37 cellular contexts compared by ENCODE assay signal in genomic region chr10:81071087-81071796, GRCh38.
"Had no signal": no experiment of that assay in that cellular context is flagged by ENCODE, and none has a peak within 500 bp of the region (broad histone marks: within the 10 kb centered on the region; RNA-seq: fewer than 3 reads in every experiment).

No MANE protein-coding gene starts in this region.

- H3K4me3 ChIP-seq: ascending aorta, cardiac muscle cell had no signal

- H3K9me3 Mint-ChIP-seq: activated CD4-positive, alpha-beta memory T cell treated with anti-CD3 and anti-CD28 coated beads for 36 hours; activated CD4-positive, alpha-beta T cell treated with anti-CD3 and anti-CD28 coated beads, Interleukin-2, amount 10 ng/mL, durations not matched to agents 24 days and 14 days; activated naive CD4-positive, alpha-beta T cell treated with anti-CD3 and anti-CD28 coated beads, Interleukin-2, amount 10 ng/mL, durations not matched to agents 7 days and 5 days; activated naive CD4-positive, alpha-beta T cell treated with anti-CD3 and anti-CD28 coated beads, Interleukin-2, amount 50 U/mL, for 24 hours; activated naive CD8-positive, alpha-beta T cell treated with anti-CD3 and anti-CD28 coated beads, Interleukin-2, amount 10 ng/mL, durations not matched to agents 7 days and 5 days; activated naive CD8-positive, alpha-beta T cell treated with anti-CD3 and anti-CD28 coated beads, Interleukin-2, amount 50 U/mL, for 24 hours; activated T-cell treated with anti-CD3 and anti-CD28 coated beads, Interleukin-2, amount 50 U/mL, for 24 hours; activated T-helper 2 cell treated with anti-CD3 and anti-CD28 coated beads, Interferon-gamma antibody, Interleukin-2, Interleukin-4, amounts not matched to agents 10 μg/mL and 5 μg/mL and 100 μg/mL, durations not matched to agents 14 hours and 24 hours and 36 hours; brain; T-helper 1 cell treated with Interleukin-12 subunit alpha and Interleukin-12 subunit beta and Interleukin-4 antibody, amounts not matched to agents 30 μg/mL and 1 μg/mL, for 36 hours; T-helper 2 cell treated with Interferon-gamma antibody and Interleukin-4, amounts not matched to agents 5 μg/mL and 100 μg/mL, for 36 hours had no signal

- H3K4me3 Mint-ChIP-seq: activated B cell treated with CpG ODN at 0.5 μM for 24 hours; activated CD4-positive, alpha-beta memory T cell treated with anti-CD3 and anti-CD28 coated beads for 36 hours; activated CD4-positive, alpha-beta T cell treated with anti-CD3 and anti-CD28 coated beads, Interleukin-2, amount 10 ng/mL, durations not matched to agents 24 days and 14 days; activated CD8-positive, alpha-beta memory T cell treated with anti-CD3 and anti-CD28 coated beads, Interleukin-2, amount 10 ng/mL, durations not matched to agents 7 days and 5 days; activated CD8-positive, alpha-beta T cell treated with anti-CD3 and anti-CD28 coated beads, Interleukin-2, amount 10 ng/mL, durations not matched to agents 7 days and 5 days; activated naive CD4-positive, alpha-beta T cell treated with anti-CD3 and anti-CD28 coated beads, Interleukin-2, amount 10 ng/mL, durations not matched to agents 7 days and 5 days; activated naive CD4-positive, alpha-beta T cell treated with anti-CD3 and anti-CD28 coated beads, Interleukin-2, amount 50 U/mL, for 24 hours; activated naive CD8-positive, alpha-beta T cell; activated naive CD8-positive, alpha-beta T cell treated with anti-CD3 and anti-CD28 coated beads, Interleukin-2, amount 10 ng/mL, durations not matched to agents 7 days and 5 days; activated naive CD8-positive, alpha-beta T cell treated with anti-CD3 and anti-CD28 coated beads, Interleukin-2, amount 50 U/mL, for 24 hours; activated T-cell treated with anti-CD3 and anti-CD28 coated beads, Interleukin-2, amount 50 U/mL, for 24 hours; brain; central memory CD8-positive, alpha-beta T cell; T-helper 1 cell treated with Interleukin-12 subunit alpha and Interleukin-12 subunit beta and Interleukin-4 antibody, amounts not matched to agents 30 μg/mL and 1 μg/mL, for 36 hours; T-helper 2 cell treated with Interferon-gamma antibody and Interleukin-4, amounts not matched to agents 5 μg/mL and 100 μg/mL, for 36 hours had no signal

- H3K27ac ChIP-seq: ascending aorta, cardiac muscle cell, VCaP had no signal

- H3K27ac Mint-ChIP-seq: activated B cell treated with CpG ODN at 0.5 μM for 24 hours; activated CD4-positive, alpha-beta memory T cell treated with anti-CD3 and anti-CD28 coated beads for 36 hours; activated CD4-positive, alpha-beta T cell treated with anti-CD3 and anti-CD28 coated beads, Interleukin-2, amount 10 ng/mL, durations not matched to agents 24 days and 14 days; activated CD8-positive, alpha-beta memory T cell treated with anti-CD3 and anti-CD28 coated beads, Interleukin-2, amount 10 ng/mL, durations not matched to agents 7 days and 5 days; activated CD8-positive, alpha-beta T cell treated with anti-CD3 and anti-CD28 coated beads, Interleukin-2, amount 10 ng/mL, durations not matched to agents 7 days and 5 days; activated naive CD4-positive, alpha-beta T cell treated with anti-CD3 and anti-CD28 coated beads, Interleukin-2, amount 10 ng/mL, durations not matched to agents 7 days and 5 days; activated naive CD4-positive, alpha-beta T cell treated with anti-CD3 and anti-CD28 coated beads, Interleukin-2, amount 50 U/mL, for 24 hours; activated naive CD8-positive, alpha-beta T cell; activated naive CD8-positive, alpha-beta T cell treated with anti-CD3 and anti-CD28 coated beads, Interleukin-2, amount 10 ng/mL, durations not matched to agents 7 days and 5 days; activated naive CD8-positive, alpha-beta T cell treated with anti-CD3 and anti-CD28 coated beads, Interleukin-2, amount 50 U/mL, for 24 hours; activated T-cell treated with anti-CD3 and anti-CD28 coated beads, Interleukin-2, amount 50 U/mL, for 24 hours; activated T-helper 2 cell treated with anti-CD3 and anti-CD28 coated beads, Interferon-gamma antibody, Interleukin-2, Interleukin-4, amounts not matched to agents 10 μg/mL and 5 μg/mL and 100 μg/mL, durations not matched to agents 14 hours and 24 hours and 36 hours; T-helper 1 cell treated with Interleukin-12 subunit alpha and Interleukin-12 subunit beta and Interleukin-4 antibody, amounts not matched to agents 30 μg/mL and 1 μg/mL, for 36 hours; T-helper 2 cell treated with Interferon-gamma antibody and Interleukin-4, amounts not matched to agents 5 μg/mL and 100 μg/mL, for 36 hours had no signal

- H3K36me3 ChIP-seq: ascending aorta, cardiac muscle cell had no signal

- H3K36me3 Mint-ChIP-seq: activated CD4-positive, alpha-beta memory T cell treated with anti-CD3 and anti-CD28 coated beads for 36 hours; activated CD8-positive, alpha-beta memory T cell treated with anti-CD3 and anti-CD28 coated beads, Interleukin-2, amount 10 ng/mL, durations not matched to agents 7 days and 5 days; activated naive CD4-positive, alpha-beta T cell treated with anti-CD3 and anti-CD28 coated beads, Interleukin-2, amount 10 ng/mL, durations not matched to agents 7 days and 5 days; activated naive CD4-positive, alpha-beta T cell treated with anti-CD3 and anti-CD28 coated beads, Interleukin-2, amount 50 U/mL, for 24 hours; activated naive CD8-positive, alpha-beta T cell; activated naive CD8-positive, alpha-beta T cell treated with anti-CD3 and anti-CD28 coated beads, Interleukin-2, amount 10 ng/mL, durations not matched to agents 7 days and 5 days; brain had no signal

- H3K27me3 ChIP-seq: ascending aorta, cardiac muscle cell had no signal

- H3K9me3 ChIP-seq: ascending aorta had no signal

- H3K4me1 Mint-ChIP-seq: activated B cell treated with CpG ODN at 0.5 μM for 24 hours; activated CD4-positive, alpha-beta T cell treated with anti-CD3 and anti-CD28 coated beads, Interleukin-2, amount 10 ng/mL, durations not matched to agents 24 days and 14 days; activated CD8-positive, alpha-beta memory T cell treated with anti-CD3 and anti-CD28 coated beads, Interleukin-2, amount 10 ng/mL, durations not matched to agents 7 days and 5 days; activated naive CD4-positive, alpha-beta T cell treated with anti-CD3 and anti-CD28 coated beads, Interleukin-2, amount 10 ng/mL, durations not matched to agents 7 days and 5 days; activated naive CD4-positive, alpha-beta T cell treated with anti-CD3 and anti-CD28 coated beads, Interleukin-2, amount 50 U/mL, for 24 hours; activated naive CD8-positive, alpha-beta T cell treated with anti-CD3 and anti-CD28 coated beads, Interleukin-2, amount 10 ng/mL, durations not matched to agents 7 days and 5 days; activated naive CD8-positive, alpha-beta T cell treated with anti-CD3 and anti-CD28 coated beads, Interleukin-2, amount 50 U/mL, for 24 hours; brain; central memory CD8-positive, alpha-beta T cell had no signal

- H3K27me3 Mint-ChIP-seq: activated B cell treated with CpG ODN at 0.5 μM for 24 hours; activated CD4-positive, alpha-beta memory T cell treated with anti-CD3 and anti-CD28 coated beads for 36 hours; activated CD4-positive, alpha-beta T cell treated with anti-CD3 and anti-CD28 coated beads, Interleukin-2, amount 10 ng/mL, durations not matched to agents 24 days and 14 days; activated CD8-positive, alpha-beta memory T cell treated with anti-CD3 and anti-CD28 coated beads, Interleukin-2, amount 10 ng/mL, durations not matched to agents 7 days and 5 days; activated naive CD4-positive, alpha-beta T cell treated with anti-CD3 and anti-CD28 coated beads, Interleukin-2, amount 10 ng/mL, durations not matched to agents 7 days and 5 days; activated naive CD8-positive, alpha-beta T cell treated with anti-CD3 and anti-CD28 coated beads, Interleukin-2, amount 10 ng/mL, durations not matched to agents 7 days and 5 days; activated T-cell treated with anti-CD3 and anti-CD28 coated beads, Interleukin-2, amount 50 U/mL, for 24 hours; brain; central memory CD8-positive, alpha-beta T cell had no signal

- DNase-seq: activated B cell treated with CpG ODN at 0.5 μM for 24 hours; activated CD4-positive, alpha-beta memory T cell treated with anti-CD3 and anti-CD28 coated beads for 36 hours; activated CD4-positive, alpha-beta T cell treated with anti-CD3 and anti-CD28 coated beads for 4 hours; activated CD4-positive, alpha-beta T cell treated with anti-CD3 and anti-CD28 coated beads, Interleukin-2, amount 10 ng/mL, durations not matched to agents 24 days and 14 days; activated CD4-positive, alpha-beta T cell treated with anti-CD3 and anti-CD28 coated beads, Interleukin-2, amount 50 U/mL, for 1 hour; activated CD4-positive, alpha-beta T cell treated with anti-CD3 and anti-CD28 coated beads, Interleukin-2, amount 50 U/mL, for 4 hours; activated CD4-positive, CD25-positive, alpha-beta regulatory T cell treated with anti-CD3 and anti-CD28 coated beads, Interleukin-2, amount 50 U/mL, for 72 hours; activated CD8-positive, alpha-beta memory T cell treated with anti-CD3 and anti-CD28 coated beads for 24 hours; activated CD8-positive, alpha-beta memory T cell treated with anti-CD3 and anti-CD28 coated beads, Interleukin-2, amount 10 ng/mL, durations not matched to agents 7 days and 5 days; activated CD8-positive, alpha-beta memory T cell treated with anti-CD3 and anti-CD28 coated beads, Interleukin-2, amount 50 U/mL, for 48 hours; activated CD8-positive, alpha-beta T cell treated with anti-CD3 and anti-CD28 coated beads, Interleukin-2, amount 10 ng/mL, durations not matched to agents 7 days and 5 days; activated effector memory CD4-positive, alpha-beta T cell treated with Interleukin-2 at 50 U/mL for 16 hours; activated gamma-delta T cell; activated naive CD4-positive, alpha-beta T cell treated with anti-CD3 and anti-CD28 coated beads, Interleukin-2, amount 10 ng/mL, durations not matched to agents 7 days and 5 days; activated naive CD4-positive, alpha-beta T cell treated with Interleukin-2 at 50 U/mL for 16 hours; activated naive CD8-positive, alpha-beta T cell treated with anti-CD3 and anti-CD28 coated beads, Interleukin-2, amount 10 ng/mL, durations not matched to agents 7 days and 5 days; activated naive CD8-positive, alpha-beta T cell treated with anti-CD3 and anti-CD28 coated beads, Interleukin-2, amount 50 U/mL, for 24 hours; activated T-cell treated with anti-CD3 and anti-CD28 coated beads, Interleukin-2, amount 50 U/mL, for 24 hours; activated T-cell treated with anti-CD3 and anti-CD28 coated beads, Interleukin-2, amount 50 U/mL, for 48 hours; amygdala; anterior cingulate cortex; caudate nucleus; cerebellar nuclear complex; T-helper 2 cell; T-helper 9 cell had no signal

- H3K4me1 ChIP-seq: ascending aorta had no signal

- FAIRE-seq: bronchial epithelial cell, TTC549 had no signal

- ATAC-seq: activated CD8-positive, alpha-beta memory T cell treated with anti-CD3 and anti-CD28 coated beads, Interleukin-2, amount 10 ng/mL, durations not matched to agents 7 days and 5 days; activated CD8-positive, alpha-beta T cell treated with anti-CD3 and anti-CD28 coated beads, Interleukin-2, amount 10 ng/mL, durations not matched to agents 7 days and 5 days; activated naive CD8-positive, alpha-beta T cell treated with anti-CD3 and anti-CD28 coated beads, Interleukin-2, amount 50 U/mL, for 24 hours had no signal
